1 cellular context compared by ENCODE assay signal in the genomic region with DNA sequence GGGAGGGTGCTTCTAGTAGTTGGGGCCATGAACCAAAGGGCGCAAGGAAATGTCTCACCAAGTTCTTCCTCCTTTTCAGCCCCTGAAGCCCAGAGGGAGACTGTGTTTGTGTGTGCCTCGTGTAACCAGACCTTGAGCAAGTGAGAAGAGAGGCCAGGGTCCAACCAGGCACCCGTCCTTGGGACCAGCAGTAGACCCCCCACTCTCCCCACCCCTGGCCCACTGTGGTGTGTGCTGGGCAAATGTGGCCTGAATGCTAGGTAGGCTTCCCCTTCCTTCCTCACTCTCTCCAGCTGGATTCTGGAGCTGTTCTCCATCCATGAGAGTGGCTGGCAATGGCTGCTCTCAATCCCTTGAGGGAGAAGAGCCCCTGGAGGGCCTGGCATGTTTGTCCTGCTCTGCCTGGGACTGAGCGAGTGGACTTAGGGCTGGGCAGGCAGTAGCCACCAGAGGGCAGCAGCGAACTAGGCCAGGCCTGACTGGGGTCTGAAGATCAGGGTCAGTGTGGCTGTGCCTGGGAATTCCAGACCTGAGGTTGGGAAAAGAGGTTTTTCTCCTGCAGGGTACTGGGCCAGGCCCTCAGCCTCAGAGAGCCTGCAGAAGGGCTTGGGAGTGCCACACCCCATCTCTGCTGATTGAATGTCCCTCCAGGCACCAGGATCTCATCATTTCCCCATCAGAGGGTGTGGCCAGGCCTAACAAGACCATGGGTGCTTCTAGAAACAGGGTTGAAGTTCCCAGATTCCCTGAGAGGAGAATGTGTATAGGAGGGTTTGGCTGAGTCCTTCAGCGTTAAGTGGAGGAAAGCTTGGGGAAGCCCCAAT.
TF ChIP-seq lines count a peak whose summit lies in the region.

No MANE protein-coding gene starts in this region.

TF ChIP-seq in HepG2, 621 proteins besides CTCF, POLR2A, EP300 and RAD21 (continued from another document and continues in another):
- TF ChIP-seq, protein P1, sequence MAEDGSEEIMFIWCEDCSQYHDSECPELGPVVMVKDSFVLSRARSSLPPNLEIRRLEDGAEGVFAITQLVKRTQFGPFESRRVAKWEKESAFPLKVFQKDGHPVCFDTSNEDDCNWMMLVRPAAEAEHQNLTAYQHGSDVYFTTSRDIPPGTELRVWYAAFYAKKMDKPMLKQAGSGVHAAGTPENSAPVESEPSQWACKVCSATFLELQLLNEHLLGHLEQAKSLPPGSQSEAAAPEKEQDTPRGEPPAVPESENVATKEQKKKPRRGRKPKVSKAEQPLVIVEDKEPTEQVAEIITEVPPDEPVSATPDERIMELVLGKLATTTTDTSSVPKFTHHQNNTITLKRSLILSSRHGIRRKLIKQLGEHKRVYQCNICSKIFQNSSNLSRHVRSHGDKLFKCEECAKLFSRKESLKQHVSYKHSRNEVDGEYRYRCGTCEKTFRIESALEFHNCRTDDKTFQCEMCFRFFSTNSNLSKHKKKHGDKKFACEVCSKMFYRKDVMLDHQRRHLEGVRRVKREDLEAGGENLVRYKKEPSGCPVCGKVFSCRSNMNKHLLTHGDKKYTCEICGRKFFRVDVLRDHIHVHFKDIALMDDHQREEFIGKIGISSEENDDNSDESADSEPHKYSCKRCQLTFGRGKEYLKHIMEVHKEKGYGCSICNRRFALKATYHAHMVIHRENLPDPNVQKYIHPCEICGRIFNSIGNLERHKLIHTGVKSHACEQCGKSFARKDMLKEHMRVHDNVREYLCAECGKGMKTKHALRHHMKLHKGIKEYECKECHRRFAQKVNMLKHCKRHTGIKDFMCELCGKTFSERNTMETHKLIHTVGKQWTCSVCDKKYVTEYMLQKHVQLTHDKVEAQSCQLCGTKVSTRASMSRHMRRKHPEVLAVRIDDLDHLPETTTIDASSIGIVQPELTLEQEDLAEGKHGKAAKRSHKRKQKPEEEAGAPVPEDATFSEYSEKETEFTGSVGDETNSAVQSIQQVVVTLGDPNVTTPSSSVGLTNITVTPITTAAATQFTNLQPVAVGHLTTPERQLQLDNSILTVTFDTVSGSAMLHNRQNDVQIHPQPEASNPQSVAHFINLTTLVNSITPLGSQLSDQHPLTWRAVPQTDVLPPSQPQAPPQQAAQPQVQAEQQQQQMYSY (CRISPR knock-in tag; IDR thresholded peaks at IDR 0.05): no peak
- TF ChIP-seq ZNF557 (CRISPR knock-in tag; IDR thresholded peaks at IDR 0.05) (no peak), ZNF260 (CRISPR knock-in tag; IDR thresholded peaks at IDR 0.05; ENCODE audit: borderline replicate concordance, low read depth) (no peak), PAWR (CRISPR knock-in tag; IDR thresholded peaks at IDR 0.05; ENCODE audit: borderline replicate concordance) (no peak), REPIN1 (CRISPR knock-in tag; IDR thresholded peaks at IDR 0.05; ENCODE audit: borderline replicate concordance, low read depth) (peak; percentile 80), FOSL2 (CRISPR knock-in tag; IDR thresholded peaks at IDR 0.05) (peak; percentile 39; the same call in 1 of the 2 replicates), GLI4 (CRISPR knock-in tag; IDR thresholded peaks at IDR 0.05; ENCODE audit: borderline replicate concordance) (no peak), POGZ (CRISPR knock-in tag; IDR thresholded peaks at IDR 0.05) (no peak), ZSCAN25 (CRISPR knock-in tag; IDR thresholded peaks at IDR 0.05) (no peak), GABPA (IDR thresholded peaks at IDR 0.05; ENCODE audit: low read depth, low read length) (no peak), GABPA (CRISPR knock-in tag; IDR thresholded peaks at IDR 0.05; ENCODE audit: low read depth) (no peak), HNRNPLL (IDR thresholded peaks at IDR 0.05; ENCODE audit: low read depth, low read length, poor library complexity, severe bottlenecking) (no peak), ZNF235 (CRISPR knock-in tag; IDR thresholded peaks at IDR 0.05; ENCODE audit: borderline replicate concordance) (no peak), KAT8 (CRISPR knock-in tag; IDR thresholded peaks at IDR 0.05) (no peak), NFKBIZ (CRISPR knock-in tag; IDR thresholded peaks at IDR 0.05) (no peak), TEAD2 (CRISPR knock-in tag; IDR thresholded peaks at IDR 0.05) (no peak), NFE2L2 (IDR thresholded peaks at IDR 0.05; ENCODE audit: low read length) (no peak), ZNF264 (CRISPR knock-in tag; IDR thresholded peaks at IDR 0.05) (no peak), SP140L (CRISPR knock-in tag; IDR thresholded peaks at IDR 0.05; ENCODE audit: borderline replicate concordance) (no peak), MEIS1 (CRISPR knock-in tag; IDR thresholded peaks at IDR 0.05; ENCODE audit: borderline replicate concordance) (no peak), GATA4 (IDR thresholded peaks at IDR 0.05; ENCODE audit: borderline replicate concordance, low read depth) (no peak), ZNF101 (CRISPR knock-in tag; IDR thresholded peaks at IDR 0.05; ENCODE audit: borderline replicate concordance, low read depth) (no peak), HDAC2 (CRISPR knock-in tag; IDR thresholded peaks at IDR 0.05) (peak; percentile 61; the same call in 1 of the 2 replicates), ZNF766 (CRISPR knock-in tag; IDR thresholded peaks at IDR 0.05; ENCODE audit: borderline replicate concordance) (no peak), RXRA (CRISPR knock-in tag; IDR thresholded peaks at IDR 0.05) (peak; percentile 41; the same call in 1 of the 2 replicates), HES4 (CRISPR knock-in tag; IDR thresholded peaks at IDR 0.05; ENCODE audit: borderline replicate concordance) (no peak), CBFB (CRISPR knock-in tag; IDR thresholded peaks at IDR 0.05) (no peak), NBN (conservative IDR thresholded peaks at IDR 0.05) (no peak), NFIB (CRISPR knock-in tag; IDR thresholded peaks at IDR 0.05; ENCODE audit: borderline replicate concordance) (no peak), ZNF367 (CRISPR knock-in tag; IDR thresholded peaks at IDR 0.05; ENCODE audit: borderline replicate concordance) (no peak), ESRRA (CRISPR knock-in tag; IDR thresholded peaks at IDR 0.05; ENCODE audit: low read depth) (0 out of 2 replicates have a peak, but pooled peaks have one; percentile 37), FOXK1 (CRISPR knock-in tag; IDR thresholded peaks at IDR 0.05; ENCODE audit: borderline replicate concordance, low read depth) (no peak), MEF2D (CRISPR knock-in tag; IDR thresholded peaks at IDR 0.05) (no peak), ZNF607 (CRISPR knock-in tag; IDR thresholded peaks at IDR 0.05; ENCODE audit: borderline replicate concordance) (no peak), FOXJ3 (CRISPR knock-in tag; IDR thresholded peaks at IDR 0.05; ENCODE audit: borderline replicate concordance) (no peak), ZNF570 (CRISPR knock-in tag; IDR thresholded peaks at IDR 0.05; ENCODE audit: borderline replicate concordance) (no peak), KLF16 (CRISPR knock-in tag; IDR thresholded peaks at IDR 0.05) (peak in 1 of 2 experiments; percentile 56; a peak in 1 of 4 replicates), CEBPB (IDR thresholded peaks at IDR 0.05; ENCODE audit: borderline replicate concordance, low read depth, low read length) (no peak), ZMYM2 (CRISPR knock-in tag; IDR thresholded peaks at IDR 0.05) (no peak)
- TF ChIP-seq, protein P2, sequence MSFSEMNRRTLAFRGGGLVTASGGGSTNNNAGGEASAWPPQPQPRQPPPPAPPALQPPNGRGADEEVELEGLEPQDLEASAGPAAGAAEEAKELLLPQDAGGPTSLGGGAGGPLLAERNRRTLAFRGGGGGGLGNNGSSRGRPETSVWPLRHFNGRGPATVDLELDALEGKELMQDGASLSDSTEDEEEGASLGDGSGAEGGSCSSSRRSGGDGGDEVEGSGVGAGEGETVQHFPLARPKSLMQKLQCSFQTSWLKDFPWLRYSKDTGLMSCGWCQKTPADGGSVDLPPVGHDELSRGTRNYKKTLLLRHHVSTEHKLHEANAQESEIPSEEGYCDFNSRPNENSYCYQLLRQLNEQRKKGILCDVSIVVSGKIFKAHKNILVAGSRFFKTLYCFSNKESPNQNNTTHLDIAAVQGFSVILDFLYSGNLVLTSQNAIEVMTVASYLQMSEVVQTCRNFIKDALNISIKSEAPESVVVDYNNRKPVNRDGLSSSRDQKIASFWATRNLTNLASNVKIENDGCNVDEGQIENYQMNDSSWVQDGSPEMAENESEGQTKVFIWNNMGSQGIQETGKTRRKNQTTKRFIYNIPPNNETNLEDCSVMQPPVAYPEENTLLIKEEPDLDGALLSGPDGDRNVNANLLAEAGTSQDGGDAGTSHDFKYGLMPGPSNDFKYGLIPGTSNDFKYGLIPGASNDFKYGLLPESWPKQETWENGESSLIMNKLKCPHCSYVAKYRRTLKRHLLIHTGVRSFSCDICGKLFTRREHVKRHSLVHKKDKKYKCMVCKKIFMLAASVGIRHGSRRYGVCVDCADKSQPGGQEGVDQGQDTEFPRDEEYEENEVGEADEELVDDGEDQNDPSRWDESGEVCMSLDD (CRISPR knock-in tag; IDR thresholded peaks at IDR 0.05; ENCODE audit: borderline replicate concordance): no peak
- TF ChIP-seq, protein P3, sequence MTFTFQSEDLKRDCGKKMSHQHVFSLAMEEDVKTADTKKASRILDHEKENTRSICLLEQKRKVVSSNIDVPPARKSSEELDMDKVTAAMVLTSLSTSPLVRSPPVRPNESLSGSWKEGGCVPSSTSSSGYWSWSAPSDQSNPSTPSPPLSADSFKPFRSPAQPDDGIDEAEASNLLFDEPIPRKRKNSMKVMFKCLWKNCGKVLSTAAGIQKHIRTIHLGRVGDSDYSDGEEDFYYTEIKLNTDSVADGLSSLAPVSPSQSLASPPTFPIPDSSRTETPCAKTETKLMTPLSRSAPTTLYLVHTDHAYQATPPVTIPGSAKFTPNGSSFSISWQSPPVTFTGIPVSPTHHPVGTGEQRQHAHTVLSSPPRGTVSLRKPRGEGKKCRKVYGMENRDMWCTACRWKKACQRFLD (CRISPR knock-in tag; IDR thresholded peaks at IDR 0.05; ENCODE audit: borderline replicate concordance): no peak
- TF ChIP-seq, protein P4, sequence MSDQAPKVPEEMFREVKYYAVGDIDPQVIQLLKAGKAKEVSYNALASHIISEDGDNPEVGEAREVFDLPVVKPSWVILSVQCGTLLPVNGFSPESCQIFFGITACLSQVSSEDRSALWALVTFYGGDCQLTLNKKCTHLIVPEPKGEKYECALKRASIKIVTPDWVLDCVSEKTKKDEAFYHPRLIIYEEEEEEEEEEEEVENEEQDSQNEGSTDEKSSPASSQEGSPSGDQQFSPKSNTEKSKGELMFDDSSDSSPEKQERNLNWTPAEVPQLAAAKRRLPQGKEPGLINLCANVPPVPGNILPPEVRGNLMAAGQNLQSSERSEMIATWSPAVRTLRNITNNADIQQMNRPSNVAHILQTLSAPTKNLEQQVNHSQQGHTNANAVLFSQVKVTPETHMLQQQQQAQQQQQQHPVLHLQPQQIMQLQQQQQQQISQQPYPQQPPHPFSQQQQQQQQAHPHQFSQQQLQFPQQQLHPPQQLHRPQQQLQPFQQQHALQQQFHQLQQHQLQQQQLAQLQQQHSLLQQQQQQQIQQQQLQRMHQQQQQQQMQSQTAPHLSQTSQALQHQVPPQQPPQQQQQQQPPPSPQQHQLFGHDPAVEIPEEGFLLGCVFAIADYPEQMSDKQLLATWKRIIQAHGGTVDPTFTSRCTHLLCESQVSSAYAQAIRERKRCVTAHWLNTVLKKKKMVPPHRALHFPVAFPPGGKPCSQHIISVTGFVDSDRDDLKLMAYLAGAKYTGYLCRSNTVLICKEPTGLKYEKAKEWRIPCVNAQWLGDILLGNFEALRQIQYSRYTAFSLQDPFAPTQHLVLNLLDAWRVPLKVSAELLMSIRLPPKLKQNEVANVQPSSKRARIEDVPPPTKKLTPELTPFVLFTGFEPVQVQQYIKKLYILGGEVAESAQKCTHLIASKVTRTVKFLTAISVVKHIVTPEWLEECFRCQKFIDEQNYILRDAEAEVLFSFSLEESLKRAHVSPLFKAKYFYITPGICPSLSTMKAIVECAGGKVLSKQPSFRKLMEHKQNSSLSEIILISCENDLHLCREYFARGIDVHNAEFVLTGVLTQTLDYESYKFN (CRISPR knock-in tag; conservative IDR thresholded peaks at IDR 0.05): peak; percentile 36; the same call in 1 of the 2 replicates
- TF ChIP-seq, protein P5, sequence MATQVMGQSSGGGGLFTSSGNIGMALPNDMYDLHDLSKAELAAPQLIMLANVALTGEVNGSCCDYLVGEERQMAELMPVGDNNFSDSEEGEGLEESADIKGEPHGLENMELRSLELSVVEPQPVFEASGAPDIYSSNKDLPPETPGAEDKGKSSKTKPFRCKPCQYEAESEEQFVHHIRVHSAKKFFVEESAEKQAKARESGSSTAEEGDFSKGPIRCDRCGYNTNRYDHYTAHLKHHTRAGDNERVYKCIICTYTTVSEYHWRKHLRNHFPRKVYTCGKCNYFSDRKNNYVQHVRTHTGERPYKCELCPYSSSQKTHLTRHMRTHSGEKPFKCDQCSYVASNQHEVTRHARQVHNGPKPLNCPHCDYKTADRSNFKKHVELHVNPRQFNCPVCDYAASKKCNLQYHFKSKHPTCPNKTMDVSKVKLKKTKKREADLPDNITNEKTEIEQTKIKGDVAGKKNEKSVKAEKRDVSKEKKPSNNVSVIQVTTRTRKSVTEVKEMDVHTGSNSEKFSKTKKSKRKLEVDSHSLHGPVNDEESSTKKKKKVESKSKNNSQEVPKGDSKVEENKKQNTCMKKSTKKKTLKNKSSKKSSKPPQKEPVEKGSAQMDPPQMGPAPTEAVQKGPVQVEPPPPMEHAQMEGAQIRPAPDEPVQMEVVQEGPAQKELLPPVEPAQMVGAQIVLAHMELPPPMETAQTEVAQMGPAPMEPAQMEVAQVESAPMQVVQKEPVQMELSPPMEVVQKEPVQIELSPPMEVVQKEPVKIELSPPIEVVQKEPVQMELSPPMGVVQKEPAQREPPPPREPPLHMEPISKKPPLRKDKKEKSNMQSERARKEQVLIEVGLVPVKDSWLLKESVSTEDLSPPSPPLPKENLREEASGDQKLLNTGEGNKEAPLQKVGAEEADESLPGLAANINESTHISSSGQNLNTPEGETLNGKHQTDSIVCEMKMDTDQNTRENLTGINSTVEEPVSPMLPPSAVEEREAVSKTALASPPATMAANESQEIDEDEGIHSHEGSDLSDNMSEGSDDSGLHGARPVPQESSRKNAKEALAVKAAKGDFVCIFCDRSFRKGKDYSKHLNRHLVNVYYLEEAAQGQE (IDR thresholded peaks at IDR 0.05; ENCODE audit: borderline replicate concordance in 1 of 2, low read depth in 1 of 2, low read length in 2 of 2): no peak
- TF ChIP-seq, protein P6, sequence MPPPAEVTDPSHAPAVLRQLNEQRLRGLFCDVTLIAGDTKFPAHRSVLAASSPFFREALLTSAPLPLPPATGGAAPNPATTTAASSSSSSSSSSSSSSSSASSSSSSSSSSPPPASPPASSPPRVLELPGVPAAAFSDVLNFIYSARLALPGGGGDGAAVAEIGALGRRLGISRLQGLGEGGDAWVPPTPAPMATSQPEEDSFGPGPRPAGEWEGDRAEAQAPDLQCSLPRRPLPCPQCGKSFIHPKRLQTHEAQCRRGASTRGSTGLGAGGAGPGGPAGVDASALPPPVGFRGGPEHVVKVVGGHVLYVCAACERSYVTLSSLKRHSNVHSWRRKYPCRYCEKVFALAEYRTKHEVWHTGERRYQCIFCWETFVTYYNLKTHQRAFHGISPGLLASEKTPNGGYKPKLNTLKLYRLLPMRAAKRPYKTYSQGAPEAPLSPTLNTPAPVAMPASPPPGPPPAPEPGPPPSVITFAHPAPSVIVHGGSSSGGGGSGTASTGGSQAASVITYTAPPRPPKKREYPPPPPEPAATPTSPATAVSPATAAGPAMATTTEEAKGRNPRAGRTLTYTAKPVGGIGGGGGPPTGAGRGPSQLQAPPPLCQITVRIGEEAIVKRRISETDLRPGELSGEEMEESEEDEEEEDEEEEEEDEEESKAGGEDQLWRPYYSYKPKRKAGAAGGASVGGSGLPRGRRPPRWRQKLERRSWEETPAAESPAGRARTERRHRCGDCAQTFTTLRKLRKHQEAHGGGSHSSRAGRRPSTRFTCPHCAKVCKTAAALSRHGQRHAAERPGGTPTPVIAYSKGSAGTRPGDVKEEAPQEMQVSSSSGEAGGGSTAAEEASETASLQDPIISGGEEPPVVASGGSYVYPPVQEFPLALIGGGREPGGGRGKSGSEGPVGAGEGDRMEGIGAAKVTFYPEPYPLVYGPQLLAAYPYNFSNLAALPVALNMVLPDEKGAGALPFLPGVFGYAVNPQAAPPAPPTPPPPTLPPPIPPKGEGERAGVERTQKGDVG (CRISPR knock-in tag; IDR thresholded peaks at IDR 0.05; ENCODE audit: borderline replicate concordance): 0 out of 2 replicates have a peak, but pooled peaks have one; percentile 21
